In genomic region chr16:74984670-74985411, GRCh38 we compare ENCODE assay signal across 8 cellular contexts. TPM values are rescaled to one million over a fixed set of nuclear protein-coding genes. Genes with fewer than 3 reads are reported as not detected.
A peak's percentile ranks its signal among the peaks of the same experiment; 100 is the strongest.
DNase-seq lines count a peak whose midpoint lies in the region; ATAC-seq lines count a peak whose summit lies in the region.

WDR59 (minus strand) TSS chr16:74985123; CDS start chr16:74985017, 106 bp downstream.

- ATAC-seq in GM21360 (IDR thresholded peaks at IDR 0.05; ENCODE audit: unreplicated experiment) (peak; percentile 99), memory B cell (ENCODE audit: low read depth) (peak; percentile 98)
- peak; percentile 96 for ATAC-seq in effector memory CD8-positive, alpha-beta T cell (replicated peaks)

- H3K9me3 Mint-ChIP-seq in effector memory CD8-positive, alpha-beta T cell: no peaks in the 10 kb centered on the region
- H3K9me3 Mint-ChIP-seq in memory B cell: no peaks in the 10 kb centered on the region

- peak; percentile 98 for DNase-seq in COLO668 (lab: John Stamatoyannopoulos, UW; ENCODE audit: unreplicated experiment)
- peak; percentile 98 for DNase-seq in HT1080 (ENCODE audit: low read depth)
- peak; percentile 100 for DNase-seq in NOMO-1 treated with DMSO at 0.1 percent for 48 hours (lab: John Stamatoyannopoulos, UW; ENCODE audit: unreplicated experiment)
- peak; percentile 96 to 98 for DNase-seq in activated CD8-positive, alpha-beta memory T cell treated with anti-CD3 and anti-CD28 coated beads for 4 hours (ENCODE audit: low read depth in 2 of 2)
- DNase-seq in effector memory CD8-positive, alpha-beta T cell: peak; percentile 98 to 99 (median 98)
- peak; percentile 92 to 96 for DNase-seq in memory B cell (ENCODE audit: low spot score in 2 of 2)
- peak; percentile 95 for DNase-seq in stimulated activated CD8-positive, alpha-beta memory T cell treated with anti-CD3 and anti-CD28 coated beads, Interleukin-12 subunit alpha, Interleukin-12 subunit beta, amount 100 ng/mL, for 24 hours (ENCODE audit: extremely low read depth)

- H3K27me3 Mint-ChIP-seq in effector memory CD8-positive, alpha-beta T cell: no peaks in the 10 kb centered on the region
- H3K27me3 Mint-ChIP-seq in memory B cell: no peaks in the 10 kb centered on the region

- H3K36me3 Mint-ChIP-seq in effector memory CD8-positive, alpha-beta T cell (ENCODE audit: insufficient read depth): peaks cover 25% of the 10 kb centered on the region
- H3K36me3 Mint-ChIP-seq in memory B cell: no peaks in the 10 kb centered on the region

- H3K4me1 Mint-ChIP-seq in effector memory CD8-positive, alpha-beta T cell (ENCODE audit: low read depth in 2 of 2): peaks cover 8 to 11% of the 10 kb centered on the region in 2 donors
- peaks cover 5% of the 10 kb centered on the region for H3K4me1 Mint-ChIP-seq in memory B cell

- peak within 1 kb of the TSS; percentile 86 to 93 for H3K27ac Mint-ChIP-seq in effector memory CD8-positive, alpha-beta T cell
- H3K27ac Mint-ChIP-seq in memory B cell: peak within 1 kb of the TSS; percentile 94

- peak within 1 kb of the TSS; percentile 86 to 97 for H3K4me3 Mint-ChIP-seq in effector memory CD8-positive, alpha-beta T cell
- H3K4me3 Mint-ChIP-seq in memory B cell: peak within 1 kb of the TSS; percentile 97

RNA-seq across cellular contexts. Expression of gene WDR59, which starts in this region (rescaled TPM):
- 13.7 and 22.1 TPM in 2 replicates for total RNA-seq in HT1080 (2014; rRNA removed; shearing (Covaris generic))
- 22.7 and 26.2 TPM in 2 replicates for polyA plus RNA-seq in HT1080 (2015; cell fraction: cytosol; rRNA removed)
- 88.4 and 94.2 TPM in 2 replicates for polyA plus RNA-seq in HT1080 (2015; cell fraction: nucleus; rRNA removed)

Comparison
In these comparisons a context has a peak if more than half of its experiments do, and no peak if none do; other contexts are left out.
1. Peak in every context shown above with its lines: DNase-seq and ATAC-seq.